Comparison of ENCODE assay signal across 28 cellular contexts in the genomic region with DNA sequence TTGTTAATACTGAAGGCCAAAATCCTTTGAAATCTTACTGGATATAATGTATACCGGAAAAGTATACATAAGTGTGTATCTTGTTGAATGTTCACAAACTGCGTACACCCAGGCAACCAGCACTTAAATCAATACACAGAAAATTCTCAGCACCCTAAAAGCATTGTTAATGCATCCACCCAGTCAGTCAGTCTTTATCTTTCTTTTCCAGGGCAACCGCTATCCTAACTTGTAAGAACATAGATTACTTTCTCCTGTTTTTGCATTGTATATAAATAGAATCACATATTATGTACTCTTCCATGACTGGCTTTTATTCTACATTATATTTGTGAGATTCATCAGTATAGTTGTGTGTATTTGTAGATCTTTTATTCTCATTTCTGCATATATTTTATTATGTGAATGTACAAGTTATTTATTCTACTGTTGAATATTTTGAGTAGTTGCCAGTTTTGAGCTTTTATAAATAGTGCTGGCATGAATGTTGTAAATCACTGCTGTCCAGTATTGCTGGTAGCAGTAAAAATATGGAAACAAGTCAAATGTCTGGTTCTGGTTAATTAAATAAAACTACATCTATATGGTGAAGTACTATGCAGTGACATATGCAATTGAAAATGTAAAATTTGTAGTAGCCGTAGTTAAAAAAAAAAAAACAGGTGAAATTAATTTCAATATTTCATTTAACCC.
"Had no signal": no experiment of that assay in that cellular context is flagged by ENCODE, and none has a peak within 500 bp of the region (broad histone marks: within the 10 kb centered on the region; RNA-seq: fewer than 3 reads in every experiment).

No MANE protein-coding gene starts in this region.

- H3K4me1 ChIP-seq: pancreas, right lobe of liver, tibial nerve, uterus had no signal

- H3K27me3 ChIP-seq: hepatocyte, pancreas, right lobe of liver, tibial nerve, uterus had no signal

- H3K4me1 Mint-ChIP-seq: mesothelial cell of epicardium; neural crest cell; stimulated activated memory B cell treated with anti-CD40 and anti-IgM and Interleukin-4, amounts not matched to agents 10 μg/mL and 1 μg/mL and 100 μg/mL, for 72 hours had no signal

- H3K27ac ChIP-seq: hepatocyte, pancreas, prostate gland, right lobe of liver, tibial nerve, uterus had no signal

- H3K4me3 ChIP-seq: hepatocyte, lung, pancreas, prostate gland, right lobe of liver, smooth muscle cell, tibial nerve, uterus had no signal

- H3K27ac Mint-ChIP-seq: mesothelial cell of epicardium; natural killer cell treated with Interleukin-12 subunit alpha and Interleukin-12 subunit beta and Interleukin-15 and Interleukin-18, amount 100 ng/mL, for 72 hours; stimulated activated memory B cell treated with anti-CD40 and anti-IgM and Interleukin-4, amounts not matched to agents 10 μg/mL and 1 μg/mL and 100 μg/mL, for 72 hours; stimulated activated naive CD8-positive, alpha-beta T cell treated with anti-CD3 and anti-CD28 coated beads, Interleukin-15, amount 100 ng/mL, for 72 hours; type B pancreatic cell had no signal

- H3K36me3 ChIP-seq: prostate gland, uterus had no signal

- H3K4me3 Mint-ChIP-seq: mesothelial cell of epicardium; naive B cell; natural killer cell treated with Interleukin-12 subunit alpha and Interleukin-12 subunit beta and Interleukin-15 and Interleukin-18, amount 100 ng/mL, for 72 hours; neural crest cell; stimulated activated memory B cell treated with anti-CD40 and anti-IgM and Interleukin-4, amounts not matched to agents 10 μg/mL and 1 μg/mL and 100 μg/mL, for 72 hours; stimulated activated naive CD8-positive, alpha-beta T cell treated with anti-CD3 and anti-CD28 coated beads, Interleukin-15, amount 100 ng/mL, for 72 hours; type B pancreatic cell had no signal

- H3K9me3 ChIP-seq: pancreas, prostate gland, right lobe of liver, tibial nerve, uterus had no signal

- H3K27me3 Mint-ChIP-seq: naive B cell; natural killer cell treated with Interleukin-12 subunit alpha and Interleukin-12 subunit beta and Interleukin-15 and Interleukin-18, amount 100 ng/mL, for 72 hours; stimulated activated memory B cell treated with anti-CD40 and anti-IgM and Interleukin-4, amounts not matched to agents 10 μg/mL and 1 μg/mL and 100 μg/mL, for 72 hours; stimulated activated naive CD8-positive, alpha-beta T cell treated with anti-CD3 and anti-CD28 coated beads, Interleukin-15, amount 100 ng/mL, for 72 hours; type B pancreatic cell had no signal

- ATAC-seq: left cardiac atrium; left lobe of liver; natural killer cell treated with Interleukin-12 subunit alpha and Interleukin-12 subunit beta and Interleukin-15 and Interleukin-18, amount 100 ng/mL, for 72 hours; pancreas; right lobe of liver; stimulated activated memory B cell treated with anti-CD40 and anti-IgM and Interleukin-4, amounts not matched to agents 10 μg/mL and 1 μg/mL and 100 μg/mL, for 72 hours; stimulated activated naive CD8-positive, alpha-beta T cell treated with anti-CD3 and anti-CD28 coated beads, Interleukin-15, amount 100 ng/mL, for 72 hours had no signal

- H3K9me3 Mint-ChIP-seq: natural killer cell treated with Interleukin-12 subunit alpha and Interleukin-12 subunit beta and Interleukin-15 and Interleukin-18, amount 100 ng/mL, for 72 hours; stimulated activated memory B cell treated with anti-CD40 and anti-IgM and Interleukin-4, amounts not matched to agents 10 μg/mL and 1 μg/mL and 100 μg/mL, for 72 hours; stimulated activated naive CD8-positive, alpha-beta T cell treated with anti-CD3 and anti-CD28 coated beads, Interleukin-15, amount 100 ng/mL, for 72 hours; type B pancreatic cell had no signal

- DNase-seq: kidney glomerular epithelial cell; left cardiac atrium; mesendoderm; naive B cell; nucleus accumbens; pancreas; posterior cingulate gyrus; retina; right lobe of liver; stimulated activated CD4-positive, alpha-beta T cell treated with anti-CD3 and anti-CD28 coated beads, Interleukin-1b, Interleukin-23, amount 100 ng/mL, for 48 hours; stimulated activated CD4-positive, alpha-beta T cell treated with anti-CD3 and anti-CD28 coated beads, Interleukin-2, amount 100 ng/mL, for 48 hours; stimulated activated CD4-positive, alpha-beta T cell treated with anti-CD3 and anti-CD28 coated beads, Interleukin-4, amount 100 ng/mL, for 4 hours; stimulated activated CD8-positive, alpha-beta memory T cell treated with anti-CD3 and anti-CD28 coated beads, Interleukin-4, amount 100 ng/mL, for 48 hours; stimulated activated naive CD4-positive, alpha-beta T cell treated with Interleukin-2 at 50 U/mL for 16 hours; stimulated activated naive CD8-positive, alpha-beta T cell treated with anti-CD3 and anti-CD28 coated beads, Interleukin-15, amount 100 ng/mL, for 72 hours; substantia nigra; uterus had no signal
